ENCODE assay signal across 1 cellular context in the genomic region with DNA sequence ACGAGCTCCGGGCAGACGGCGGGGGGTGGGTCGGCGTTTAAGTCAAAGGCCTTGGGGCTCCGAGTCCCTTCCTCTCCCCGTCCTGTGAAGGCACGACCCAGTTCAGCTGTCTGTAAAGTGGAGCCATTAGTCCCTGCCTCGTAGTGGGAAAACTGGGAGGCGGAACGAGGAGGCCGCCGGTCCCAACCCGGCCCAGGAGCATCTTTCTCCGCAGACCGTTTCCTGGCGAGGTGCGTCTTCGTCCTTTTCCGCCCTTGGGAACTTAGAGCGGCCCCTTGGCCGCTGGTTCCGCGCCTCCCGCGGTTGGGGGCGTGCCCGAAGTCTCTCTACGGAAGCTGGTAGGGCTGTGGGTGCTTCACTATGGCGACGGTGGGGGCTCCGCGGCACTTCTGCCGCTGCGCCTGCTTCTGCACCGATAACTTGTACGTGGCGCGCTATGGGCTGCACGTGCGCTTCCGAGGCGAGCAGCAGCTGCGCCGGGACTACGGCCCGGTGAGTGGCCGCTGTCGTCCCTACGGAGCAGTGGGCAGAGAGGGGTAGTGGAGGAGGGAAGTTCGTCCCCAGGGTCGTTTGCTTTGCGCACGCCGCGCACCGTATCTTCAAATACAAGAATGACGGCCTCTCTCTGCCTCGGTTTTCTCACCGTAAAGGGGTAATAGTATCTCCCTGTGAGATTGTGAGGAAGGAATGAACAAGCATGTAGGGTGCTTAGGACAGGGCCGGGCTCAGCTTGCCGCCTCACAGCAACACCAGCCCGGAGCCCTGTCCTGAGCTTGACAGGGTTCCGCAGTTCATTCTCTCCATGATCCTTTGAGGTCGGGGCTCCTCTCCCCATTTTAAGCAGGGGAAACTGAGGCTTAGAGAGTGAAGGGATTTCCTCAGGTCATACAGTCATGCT.
TF ChIP-seq lines count a peak whose summit lies in the region.

A gene (plus strand): TSS at position 353 of the 898 bp plus-strand sequence. CDS start 8 bp downstream, at position 361.

TF ChIP-seq in IMR-90, 13 proteins besides CTCF, POLR2A, EP300 and RAD21 (continued from another document):
- TF ChIP-seq MAZ (IDR thresholded peaks at IDR 0.05; ENCODE audit: borderline replicate concordance, low read depth, low read length) (peak; percentile 97), MAFK (IDR thresholded peaks at IDR 0.05; ENCODE audit: low read depth, low read length) (no peak), FOS (IDR thresholded peaks at IDR 0.05; ENCODE audit: low read depth, low read length) (0 out of 2 replicates have a peak, but pooled peaks have one; percentile 3), CHD1 (IDR thresholded peaks at IDR 0.05; ENCODE audit: low read depth, low read length) (no peak), CEBPB (IDR thresholded peaks at IDR 0.05; ENCODE audit: low read depth, low read length) (no peak), RCOR1 (IDR thresholded peaks at IDR 0.05; ENCODE audit: insufficient replicate concordance, low read length) (peak; percentile 6), RFX5 (IDR thresholded peaks at IDR 0.05; ENCODE audit: low read depth, low read length) (0 out of 2 replicates have a peak, but pooled peaks have one; percentile 16)
- TF ChIP-seq, protein P1, sequence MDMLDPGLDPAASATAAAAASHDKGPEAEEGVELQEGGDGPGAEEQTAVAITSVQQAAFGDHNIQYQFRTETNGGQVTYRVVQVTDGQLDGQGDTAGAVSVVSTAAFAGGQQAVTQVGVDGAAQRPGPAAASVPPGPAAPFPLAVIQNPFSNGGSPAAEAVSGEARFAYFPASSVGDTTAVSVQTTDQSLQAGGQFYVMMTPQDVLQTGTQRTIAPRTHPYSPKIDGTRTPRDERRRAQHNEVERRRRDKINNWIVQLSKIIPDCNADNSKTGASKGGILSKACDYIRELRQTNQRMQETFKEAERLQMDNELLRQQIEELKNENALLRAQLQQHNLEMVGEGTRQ (IDR thresholded peaks at IDR 0.05; ENCODE audit: low read depth, low read length), result no peak
